Comparison of ENCODE assay signal across 8 cellular contexts in the genomic region with DNA sequence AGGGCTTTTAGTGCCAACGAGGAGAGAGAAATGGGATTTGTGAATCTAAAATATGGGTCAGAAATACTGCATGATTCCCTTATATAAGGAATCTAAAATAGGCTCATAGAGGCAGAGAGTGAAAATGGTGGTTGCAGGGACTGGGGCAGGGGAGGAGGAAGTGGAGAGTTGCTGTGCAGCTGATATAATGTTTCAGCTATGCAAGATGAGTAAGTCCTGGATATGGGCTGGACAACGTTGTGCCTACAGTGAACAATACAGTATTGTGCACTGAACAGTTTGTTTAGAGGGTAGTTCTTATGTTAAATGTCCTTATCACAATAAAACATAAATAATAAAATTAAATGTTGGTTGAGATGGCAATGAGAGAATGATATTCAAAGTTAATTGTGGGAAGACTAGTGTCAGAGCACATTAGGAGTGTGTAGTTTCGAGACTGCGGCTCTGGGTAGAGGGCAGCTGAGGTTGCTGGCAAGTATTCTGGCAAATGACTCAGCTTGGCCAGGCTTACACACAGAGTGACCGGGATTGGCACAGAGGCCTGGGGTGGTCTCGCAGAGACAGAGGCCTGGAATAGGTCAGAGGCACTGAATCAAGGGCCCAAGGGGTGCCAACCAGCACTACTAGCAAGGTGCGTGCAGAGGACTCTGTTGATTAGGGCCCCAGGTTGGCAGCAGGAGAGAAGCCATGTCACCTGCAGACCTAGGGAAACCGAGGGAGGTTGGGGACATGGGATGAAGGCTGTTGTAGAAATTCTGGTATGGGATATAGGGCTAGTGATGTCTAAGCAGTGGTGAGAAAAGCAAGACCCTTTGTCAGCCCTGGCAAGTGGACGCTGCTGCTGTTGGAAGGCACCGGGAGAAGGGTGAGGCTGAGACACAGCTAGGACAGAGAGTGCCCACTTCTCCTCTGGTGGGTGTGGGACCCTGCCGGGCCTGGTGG. TPM values are rescaled to one million over a fixed set of nuclear protein-coding genes. Genes with fewer than 3 reads are reported as not detected.
DNase-seq lines count a peak whose midpoint lies in the region; ATAC-seq and TF ChIP-seq lines count a peak whose summit lies in the region.

No MANE protein-coding gene starts in this region.

- H3K4me3 ChIP-seq in astrocyte of the spinal cord (ENCODE audit: low read depth, low read length), result no peak overlapping the region
- no peak overlapping the region for H3K4me3 ChIP-seq in transverse colon

- no peaks in the 10 kb centered on the region for H3K36me3 ChIP-seq in transverse colon

- peak; percentile 59 for ATAC-seq in GM18907 (IDR thresholded peaks at IDR 0.05; ENCODE audit: unreplicated experiment)
- peak; percentile 39 for ATAC-seq in HG03558 (IDR thresholded peaks at IDR 0.05; ENCODE audit: extremely low read depth, unreplicated experiment)
- no peak for ATAC-seq in HG02938 (IDR thresholded peaks at IDR 0.05; ENCODE audit: unreplicated experiment)

- intact Hi-C loops in transverse colon (cut with DNase I; ENCODE audit: low total_unique reads), result no loop called here

- H3K9me3 ChIP-seq in transverse colon, result no peaks in the 10 kb centered on the region

- TF ChIP-seq EP300 in transverse colon (IDR thresholded peaks at IDR 0.05; ENCODE audit: low read depth), result no peak

- peak overlapping the region; percentile 87 to 95 (median 87) for H3K27ac ChIP-seq in transverse colon

- peaks cover 35 to 56% (median 45%) of the 10 kb centered on the region in 4 donors for H3K4me1 ChIP-seq in transverse colon

- WGBS in transverse colon (ENCODE audit: low coverage in 1 of 2), 2 donors, result 61 to 68% methylated on average over 9 to 11 of the region's 11 CpGs

- TF ChIP-seq POLR2A in transverse colon (IDR thresholded peaks at IDR 0.05), result peak; percentile 6

- TF ChIP-seq CTCF in astrocyte of the spinal cord (IDR thresholded peaks at IDR 0.05; ENCODE audit: low read depth, low read length), result no peak
- no peak for TF ChIP-seq CTCF in transverse colon (IDR thresholded peaks at IDR 0.05)

- in situ Hi-C loops in astrocyte of the spinal cord (cut with HindIII; ENCODE audit: low sequenced_read_pairs) (no loop called here), transverse colon (cut with MboI; ENCODE audit: low pct_ligation_motif_present in 1 of 4, low pct_unique_long_range_greater_than_20kb in 1 of 4, low sequenced_read_pairs in 3 of 4) (no loop called here)

- peak; percentile 93 for DNase-seq in astrocyte of the spinal cord (ENCODE audit: low read depth, low spot score)
- DNase-seq in kidney glomerular epithelial cell (lab: John Stamatoyannopoulos, UW), result peak; percentile 91
- no peak for DNase-seq in transverse colon
- DNase-seq in NCI-H2029 (lab: John Stamatoyannopoulos, UW), result no peak
- DNase-seq in effector CD8-positive, alpha-beta T cell (lab: John Stamatoyannopoulos, UW), result no peak

- H3K27me3 ChIP-seq in transverse colon, result no peaks in the 10 kb centered on the region

RNA-seq across cellular contexts. Expression of a gene that starts 2.8 kb away (rescaled TPM):
- 100 to 1,000 TPM in 2 of 4 donors, 10 to 100 TPM in 2; 14.6 to 109 (median 76.6) TPM for total RNA-seq in transverse colon

RNA-seq across cellular contexts. Expression of a gene that starts 19.3 kb away (rescaled TPM):
- total RNA-seq in transverse colon, result 10 to 100 TPM in 1 of 4 donors, 1 to 10 TPM in 3; 4.6 to 14.3 (median 9.5) TPM

RNA-seq across cellular contexts. Expression of a gene that starts 21.8 kb away (rescaled TPM):
- total RNA-seq in transverse colon, result 10 to 100 TPM; 26.8 to 37.8 (median 27.5) TPM

Comparison
In these comparisons a context has a peak if more than half of its experiments do, and no peak if none do; other contexts are left out.
1. DNase-seq: peak in astrocyte of the spinal cord (single experiment) and kidney glomerular epithelial cell (single experiment); none in transverse colon (single experiment), NCI-H2029 (single experiment) and effector CD8-positive, alpha-beta T cell (single experiment).